In genomic region chr2:63701406-63701805, GRCh38 we compare ENCODE assay signal across 6 cellular contexts.
"Had no signal": no experiment of that assay in that cellular context is flagged by ENCODE, and none has a peak within 500 bp of the region (broad histone marks: within the 10 kb centered on the region; RNA-seq: fewer than 3 reads in every experiment).

No MANE protein-coding gene starts in this region.

- H3K4me1 Mint-ChIP-seq: IgD-negative memory B cell had no signal

- H3K27ac ChIP-seq: HL-60 had no signal

- ATAC-seq: HepG2, K562 had no signal

- H3K4me3 Mint-ChIP-seq: IgD-negative memory B cell had no signal

- H3K36me3 Mint-ChIP-seq: IgD-negative memory B cell had no signal

- DNase-seq: IMR-90, KG1 had no signal

- H3K9me3 Mint-ChIP-seq: IgD-negative memory B cell had no signal

- H3K27me3 Mint-ChIP-seq: IgD-negative memory B cell had no signal

- H3K4me3 ChIP-seq: K562 had no signal

- H3K27ac Mint-ChIP-seq: IgD-negative memory B cell had no signal
